In the genomic region with DNA sequence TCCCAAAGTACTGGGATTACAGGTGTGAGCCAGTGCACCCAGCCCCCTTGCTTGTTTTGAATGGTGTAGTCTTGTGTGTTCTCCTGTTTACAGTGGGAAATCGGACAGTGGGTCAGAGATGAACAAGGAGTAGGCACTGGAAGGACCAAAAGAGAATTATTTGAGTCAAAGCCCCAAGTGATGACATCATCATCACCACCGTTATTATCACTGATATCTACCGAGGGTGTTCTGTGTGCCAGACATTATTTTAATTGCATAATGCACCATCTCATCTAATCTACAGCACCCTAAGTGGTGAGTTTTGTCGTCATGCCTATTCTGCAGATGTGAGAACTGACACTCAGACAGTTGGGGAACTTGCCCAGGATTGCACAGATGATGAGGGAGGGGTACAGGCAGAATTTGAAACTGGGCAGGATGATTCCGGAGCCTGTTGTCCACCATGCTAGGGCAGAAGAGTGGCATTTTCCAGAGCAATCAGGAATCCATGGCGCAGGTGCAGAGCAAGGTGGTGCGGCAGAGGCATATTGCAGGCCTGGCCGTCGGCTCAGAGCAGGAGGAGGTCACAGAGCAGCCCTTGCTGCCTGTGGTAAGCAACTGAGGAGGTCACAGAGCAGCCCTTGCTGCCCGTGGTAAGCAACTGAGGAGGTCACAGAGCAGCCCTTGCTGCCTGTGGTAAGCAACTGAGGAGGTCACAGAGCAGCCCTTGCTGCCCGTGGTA, we compare ENCODE assay signal across 22 cellular contexts.
"Had no signal": no experiment of that assay in that cellular context is flagged by ENCODE, and none has a peak within 500 bp of the region (broad histone marks: within the 10 kb centered on the region; RNA-seq: fewer than 3 reads in every experiment).

No MANE protein-coding gene starts in this region.

- H3K4me3 Mint-ChIP-seq: naive thymus-derived CD4-positive, alpha-beta T cell; neural progenitor cell had no signal

- H3K9me3 ChIP-seq: thoracic aorta, uterus had no signal

- H3K36me3 Mint-ChIP-seq: naive thymus-derived CD4-positive, alpha-beta T cell; neural progenitor cell had no signal

- H2AFZ ChIP-seq: neural progenitor cell, parathyroid adenoma had no signal

- DNase-seq: cortex of kidney; effector CD8-positive, alpha-beta T cell; hippocampal formation; kidney glomerular epithelial cell; mammary epithelial cell; naive thymus-derived CD4-positive, alpha-beta T cell; occipital lobe; retina; stimulated activated CD4-positive, alpha-beta T cell treated with anti-CD3 and anti-CD28 coated beads, Interleukin-12 subunit alpha, Interleukin-12 subunit beta, amount 100 ng/mL, for 4 hours; stimulated activated naive CD4-positive, alpha-beta T cell; stomach; substantia nigra; trophoblast cell; uterus had no signal

- H3K4me3 ChIP-seq: dorsolateral prefrontal cortex, heart left ventricle, neural progenitor cell, psoas muscle, skin epidermis, stomach, thoracic aorta, uterus had no signal

- H3K4me1 ChIP-seq: neural progenitor cell, parathyroid adenoma, uterus had no signal

- H3K27me3 ChIP-seq: dorsolateral prefrontal cortex, neural progenitor cell, uterus had no signal

- ATAC-seq: heart left ventricle; naive thymus-derived CD4-positive, alpha-beta T cell; psoas muscle; sciatic nerve had no signal

- H3K4me2 ChIP-seq: neural progenitor cell had no signal

- H3K27ac Mint-ChIP-seq: neural progenitor cell had no signal

- H3K36me3 ChIP-seq: heart left ventricle, neural progenitor cell, stomach, thoracic aorta, uterus had no signal

- H3K79me2 ChIP-seq: parathyroid adenoma had no signal

- H3K27ac ChIP-seq: dorsolateral prefrontal cortex, heart left ventricle, neural progenitor cell, parathyroid adenoma, psoas muscle, skin epidermis, stomach, thoracic aorta, uterus had no signal
